In genomic region chr7:100071018-100071723, GRCh38 we compare ENCODE assay signal across 1 cellular context.
A peak's percentile ranks its signal among the peaks of the same experiment; 100 is the strongest.
TF ChIP-seq lines count a peak whose summit lies in the region.

No MANE protein-coding gene starts in this region.

TF ChIP-seq in GM12878, 131 proteins besides CTCF, POLR2A, EP300 and RAD21:
- TF ChIP-seq IRF4 (IDR thresholded peaks at IDR 0.05; ENCODE audit: low read depth, low read length), result no peak
- peak; percentile 99 for TF ChIP-seq CBX5 (IDR thresholded peaks at IDR 0.05; ENCODE audit: low read depth)
- TF ChIP-seq POLR2AphosphoS5 (IDR thresholded peaks at IDR 0.05; ENCODE audit: low read length), result peak; percentile 39; the same call in 1 of the 2 replicates
- TF ChIP-seq KLF5 (IDR thresholded peaks at IDR 0.05; ENCODE audit: partially characterized antibody), result peak; percentile 74
- TF ChIP-seq TAF1 (IDR thresholded peaks at IDR 0.05; ENCODE audit: borderline replicate concordance, low read depth, low read length), result no peak
- no peak for TF ChIP-seq FOXK2 (IDR thresholded peaks at IDR 0.05)
